ENCODE assay signal across 15 cellular contexts in the genomic region with DNA sequence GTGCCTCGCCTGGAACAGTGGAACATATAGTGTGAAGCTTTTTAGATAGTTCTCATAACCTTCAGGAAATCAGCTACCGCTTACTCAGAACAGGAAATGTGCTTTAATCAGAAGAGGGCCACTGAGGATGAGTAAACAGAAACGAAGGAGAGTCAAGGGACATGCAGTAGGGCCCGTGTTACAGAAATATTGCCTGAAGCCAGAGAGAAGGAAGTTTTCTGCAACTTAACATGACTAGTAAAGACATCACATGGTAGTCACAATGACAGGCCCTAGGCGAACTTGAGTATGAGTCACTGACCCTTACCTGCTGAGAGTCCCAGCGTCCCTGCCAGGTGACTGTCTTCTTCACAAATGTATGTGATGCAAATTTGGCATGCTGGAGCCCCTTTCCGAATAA. TPM values are rescaled to one million over a fixed set of nuclear protein-coding genes. Genes with fewer than 3 reads are reported as not detected.
DNase-seq lines count a peak whose midpoint lies in the region; ATAC-seq and TF ChIP-seq lines count a peak whose summit lies in the region.
"Had no signal": no experiment of that assay in that cellular context is flagged by ENCODE, and none has a peak within 500 bp of the region (broad histone marks: within the 10 kb centered on the region; RNA-seq: fewer than 3 reads in every experiment).

No MANE protein-coding gene starts in this region.

- no peak overlapping the region for H3K4me2 ChIP-seq in DND-41 (ENCODE audit: insufficient read depth, low read length)

- H3K4me1 ChIP-seq in DND-41 (ENCODE audit: insufficient read depth, low read length) (peaks cover 6% of the 10 kb centered on the region; the same call in 1 of the 2 replicates), ovary (ENCODE audit: insufficient read depth) (no peaks in the 10 kb centered on the region)
- H3K4me1 ChIP-seq: esophagus muscularis mucosa, left ventricle myocardium inferior, prostate gland, vagina had no signal

- no peak for TF ChIP-seq CTCF in DND-41 (IDR thresholded peaks at IDR 0.05; ENCODE audit: borderline replicate concordance, extremely low read depth, low read length, poor library complexity, severe bottlenecking)
- TF ChIP-seq CTCF in WTC11 (IDR thresholded peaks at IDR 0.05), result no peak
- TF ChIP-seq CTCF in ovary (IDR thresholded peaks at IDR 0.05), result no peak

- intact Hi-C loops in ovary (cut with DNase I), result no loop called here

- H3K27ac Mint-ChIP-seq in activated T-helper 17 cell treated with anti-CD3 and anti-CD28 coated beads, Interleukin-2, amount 50 U/mL, for 72 hours, result peak overlapping the region; percentile 70
- no peak overlapping the region for H3K27ac Mint-ChIP-seq in WTC11

- H3K9me3 ChIP-seq in DND-41 (ENCODE audit: insufficient read depth, low read length, severe bottlenecking) (peaks cover 4% of the 10 kb centered on the region), ovary (no peaks in the 10 kb centered on the region)
- H3K9me3 ChIP-seq: esophagus muscularis mucosa, left ventricle myocardium inferior, prostate gland, vagina had no signal

- no peaks in the 10 kb centered on the region for H3K79me2 ChIP-seq in DND-41 (ENCODE audit: insufficient read depth, low read length)

- H3K9me3 Mint-ChIP-seq in activated T-helper 17 cell treated with anti-CD3 and anti-CD28 coated beads, Interleukin-2, amount 50 U/mL, for 72 hours, result peaks cover 3% of the 10 kb centered on the region
- H3K9me3 Mint-ChIP-seq in WTC11, result peaks cover 14% of the 10 kb centered on the region

- H3K4me1 Mint-ChIP-seq in activated T-helper 17 cell treated with anti-CD3 and anti-CD28 coated beads, Interleukin-2, amount 50 U/mL, for 72 hours, result peaks cover 28% of the 10 kb centered on the region
- H3K4me1 Mint-ChIP-seq in WTC11, result peaks cover 27% of the 10 kb centered on the region

- H2AFZ ChIP-seq in DND-41 (ENCODE audit: low read depth, low read length), result no peak overlapping the region

- no peak for TF ChIP-seq POLR2A in ovary (IDR thresholded peaks at IDR 0.05)

- H3K27me3 ChIP-seq in DND-41 (ENCODE audit: insufficient read depth, low read length, poor library complexity), result no peaks in the 10 kb centered on the region
- H3K27me3 ChIP-seq in ovary, result no peaks in the 10 kb centered on the region
- H3K27me3 ChIP-seq: esophagus muscularis mucosa, vagina had no signal

- H3K4me3 Mint-ChIP-seq in activated T-helper 17 cell treated with anti-CD3 and anti-CD28 coated beads, Interleukin-2, amount 50 U/mL, for 72 hours, result peak overlapping the region; percentile 67
- no peak overlapping the region for H3K4me3 Mint-ChIP-seq in WTC11

- H3K36me3 ChIP-seq in DND-41 (ENCODE audit: insufficient read depth, low read length) (no peaks in the 10 kb centered on the region), ovary (no peaks in the 10 kb centered on the region)
- H3K36me3 ChIP-seq: esophagus muscularis mucosa, left ventricle myocardium inferior, prostate gland, vagina had no signal

- ATAC-seq in DND-41 (ENCODE audit: insufficient read depth, low read depth) (peak; percentile 47; the same call in 1 of the 3 replicates), WTC11 (no peak)
- ATAC-seq in activated T-helper 17 cell treated with anti-CD3 and anti-CD28 coated beads, Interleukin-2, amount 50 U/mL, for 72 hours (replicated peaks), result peak; percentile 90

- no peak for TF ChIP-seq EP300 in ovary (IDR thresholded peaks at IDR 0.05)

- H3K9ac ChIP-seq in DND-41 (ENCODE audit: low read depth, low read length), result no peak overlapping the region

- DNase-seq in DND-41, result no peak
- DNase-seq in HT-29 (ENCODE audit: low spot score), result peak; percentile 17
- DNase-seq in kidney tubule cell (ENCODE audit: low spot score), result peak; percentile 37
- DNase-seq in WTC11 (ENCODE audit: low spot score), result no peak
- DNase-seq in putamen (ENCODE audit: low spot score), result no peak
- DNase-seq in DMS79 (lab: John Stamatoyannopoulos, UW), result no peak
- DNase-seq in ovary, result no peak
- DNase-seq: amygdala, left ventricle myocardium inferior, NCI-H146 had no signal

- H3K36me3 Mint-ChIP-seq in activated T-helper 17 cell treated with anti-CD3 and anti-CD28 coated beads, Interleukin-2, amount 50 U/mL, for 72 hours (ENCODE audit: low read depth), result no peaks in the 10 kb centered on the region
- peaks cover 8% of the 10 kb centered on the region for H3K36me3 Mint-ChIP-seq in WTC11

- H3K27ac ChIP-seq in DND-41 (ENCODE audit: low read length) (no peak overlapping the region), ovary (no peak overlapping the region)
- H3K27ac ChIP-seq: esophagus muscularis mucosa, left ventricle myocardium inferior, prostate gland, vagina had no signal

- CTCF ChIA-PET in WTC11 (lab: Charles Lee), result no interaction called here

- no peak overlapping the region for H3K4me3 ChIP-seq in DND-41 (ENCODE audit: low read depth in 1 of 2, low read length in 2 of 2)
- no peak overlapping the region for H3K4me3 ChIP-seq in ovary
- H3K4me3 ChIP-seq: esophagus muscularis mucosa, left ventricle myocardium inferior, prostate gland, vagina had no signal

- POLR2A ChIA-PET in WTC11 (lab: Charles Lee), result no interaction called here

- 73 to 88% (median 76%) methylated on average over 7 of the region's 7 CpGs for WGBS in ovary, 3 donors

- H4K20me1 ChIP-seq in DND-41 (ENCODE audit: insufficient read depth, low read length), result no peaks in the 10 kb centered on the region

- H3K27me3 Mint-ChIP-seq in activated T-helper 17 cell treated with anti-CD3 and anti-CD28 coated beads, Interleukin-2, amount 50 U/mL, for 72 hours, result no peaks in the 10 kb centered on the region
- H3K27me3 Mint-ChIP-seq in WTC11 (ENCODE audit: low read depth), result no peaks in the 10 kb centered on the region

TF ChIP-seq in WTC11, 78 proteins besides CTCF, POLR2A, EP300 and RAD21 (continues in another document):
- no peak for TF ChIP-seq ZMAT4 (CRISPR knock-in tag; IDR thresholded peaks at IDR 0.05)
- TF ChIP-seq TEAD4 (CRISPR knock-in tag; IDR thresholded peaks at IDR 0.05), result no peak
- TF ChIP-seq NR1H2 (CRISPR knock-in tag; IDR thresholded peaks at IDR 0.05), result no peak
- TF ChIP-seq, protein P1, sequence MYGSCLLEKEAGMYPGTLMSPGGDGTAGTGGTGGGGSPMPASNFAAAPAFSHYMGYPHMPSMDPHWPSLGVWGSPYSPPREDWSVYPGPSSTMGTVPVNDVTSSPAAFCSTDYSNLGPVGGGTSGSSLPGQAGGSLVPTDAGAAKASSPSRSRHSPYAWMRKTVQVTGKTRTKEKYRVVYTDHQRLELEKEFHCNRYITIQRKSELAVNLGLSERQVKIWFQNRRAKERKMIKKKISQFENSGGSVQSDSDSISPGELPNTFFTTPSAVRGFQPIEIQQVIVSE (CRISPR knock-in tag; IDR thresholded peaks at IDR 0.05; ENCODE audit: borderline replicate concordance), result no peak
- no peak for TF ChIP-seq AFF4 (CRISPR knock-in tag; IDR thresholded peaks at IDR 0.05; ENCODE audit: borderline replicate concordance)
- TF ChIP-seq JAZF1 (CRISPR knock-in tag; IDR thresholded peaks at IDR 0.05), result no peak
- no peak for TF ChIP-seq ZNF671 (CRISPR knock-in tag; IDR thresholded peaks at IDR 0.05)

RNA-seq across cellular contexts. Expression of gene CARD18, which starts 39.4 kb away (rescaled TPM):
- not detected in 2 replicates for total RNA-seq in HT-29 (2014; rRNA removed; shearing (Covaris generic))
- total RNA-seq in activated T-helper 17 cell treated with anti-CD3 and anti-CD28 coated beads, Interleukin-2, amount 50 U/mL, for 72 hours, result not detected
- total RNA-seq in WTC11 (2021), result not detected in 3 replicates
- not detected for total RNA-seq in ovary
- polyA plus RNA-seq in ovary, result not detected
- total RNA-seq: esophagus muscularis mucosa, OCI-LY7, prostate gland, vagina had no signal

RNA-seq across cellular contexts. Expression of gene CARD16, which starts 55.1 kb away (rescaled TPM):
- total RNA-seq in HT-29 (2014; rRNA removed; shearing (Covaris generic)), result not detected in 2 replicates
- 10 to 100 TPM in 1 of 2 donors, 1 to 10 TPM in 1; 8.8 to 25.7 TPM for total RNA-seq in activated T-helper 17 cell treated with anti-CD3 and anti-CD28 coated beads, Interleukin-2, amount 50 U/mL, for 72 hours
- total RNA-seq in WTC11 (2021), result not detected in 3 replicates
- 10 to 100 TPM in 4 of 7 donors, 1 to 10 TPM in 3; 6.6 to 16.5 (median 10.5) TPM for total RNA-seq in ovary
- polyA plus RNA-seq in ovary, result 10 to 100 TPM; 27.1 to 41.8 TPM

Comparison
In these comparisons a context has a peak if more than half of its experiments do, and no peak if none do; other contexts are left out.
1. DNase-seq: peak in HT-29 (single experiment) and kidney tubule cell (single experiment); none in DND-41 (single experiment), WTC11 (single experiment), putamen (single experiment), DMS79 (single experiment) and ovary (0 of 5).